In the genomic region with DNA sequence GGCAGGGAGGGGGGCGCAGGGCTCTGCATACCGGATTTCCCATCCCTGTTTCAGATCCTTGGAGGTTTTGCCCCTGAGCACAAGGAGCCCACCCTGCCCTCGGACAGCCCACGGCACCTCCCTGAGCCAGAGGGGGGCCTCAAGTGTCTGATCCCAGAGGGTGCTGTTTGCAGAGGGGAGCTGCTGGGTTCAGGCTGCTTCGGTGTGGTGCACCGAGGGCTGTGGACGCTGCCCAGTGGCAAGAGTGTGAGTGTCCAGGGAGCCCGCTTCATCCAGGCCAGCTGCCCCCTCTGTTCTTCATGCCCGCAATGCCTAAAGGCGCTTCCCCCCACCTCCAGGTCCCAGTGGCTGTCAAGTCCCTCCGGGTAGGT, we compare ENCODE assay signal across 11 cellular contexts. TPM values are rescaled to one million over a fixed set of nuclear protein-coding genes. Genes with fewer than 3 reads are reported as not detected.
DNase-seq lines count a peak whose midpoint lies in the region; ATAC-seq and TF ChIP-seq lines count a peak whose summit lies in the region.
"Had no signal": no experiment of that assay in that cellular context is flagged by ENCODE, and none has a peak within 500 bp of the region (broad histone marks: within the 10 kb centered on the region; RNA-seq: fewer than 3 reads in every experiment).

No MANE protein-coding gene starts in this region.

- DNase-seq in T-helper 1 cell (no peak), MM.1S (no peak), esophagus muscularis mucosa (ENCODE audit: extremely low spot score) (no peak), skeletal muscle cell (ENCODE audit: low read depth) (no peak), osteocyte (ENCODE audit: extremely low spot score, unreplicated experiment) (no peak), DMS53 (lab: John Stamatoyannopoulos, UW) (no peak)
- DNase-seq: brain microvascular endothelial cell had no signal

- H3K4me1 Mint-ChIP-seq in T-helper 1 cell treated with Interleukin-12 subunit alpha and Interleukin-12 subunit beta and Interleukin-4 antibody, amounts not matched to agents 30 μg/mL and 1 μg/mL, for 36 hours (ENCODE audit: low read depth), result peaks cover 7% of the 10 kb centered on the region
- peaks cover 10% of the 10 kb centered on the region for H3K4me1 Mint-ChIP-seq in osteocyte (ENCODE audit: unreplicated experiment)

- peaks cover 4% of the 10 kb centered on the region; the same call in 1 of the 2 replicates for H3K4me1 ChIP-seq in MM.1S (ENCODE audit: low read length)
- peaks cover 18 to 47% (median 40%) of the 10 kb centered on the region in 4 donors for H3K4me1 ChIP-seq in esophagus muscularis mucosa

- peak overlapping the region; percentile 15 for H3K27ac Mint-ChIP-seq in T-helper 1 cell treated with Interleukin-12 subunit alpha and Interleukin-12 subunit beta and Interleukin-4 antibody, amounts not matched to agents 30 μg/mL and 1 μg/mL, for 36 hours
- H3K27ac Mint-ChIP-seq in osteocyte (ENCODE audit: unreplicated experiment), result no peak overlapping the region

- TF ChIP-seq POLR2A in esophagus muscularis mucosa (IDR thresholded peaks at IDR 0.05; ENCODE audit: low read depth), result no peak

- H3K4me3 ChIP-seq in MM.1S (ENCODE audit: low read length) (no peak overlapping the region), esophagus muscularis mucosa (peak overlapping the region; percentile 44 to 59 (median 49)), skeletal muscle cell (ENCODE audit: low read depth, low read length) (peak overlapping the region; percentile 47)

- H3K79me2 ChIP-seq in MM.1S (ENCODE audit: low read length), result no peaks in the 10 kb centered on the region

- TF ChIP-seq EP300 in esophagus muscularis mucosa (IDR thresholded peaks at IDR 0.05), result no peak

- H4K20me1 ChIP-seq in MM.1S (ENCODE audit: insufficient read depth, low read length), result no peaks in the 10 kb centered on the region

- no peaks in the 10 kb centered on the region for H3F3A ChIP-seq in MM.1S (ENCODE audit: insufficient read depth, low read length)

- H3K27me3 Mint-ChIP-seq in T-helper 1 cell treated with Interleukin-12 subunit alpha and Interleukin-12 subunit beta and Interleukin-4 antibody, amounts not matched to agents 30 μg/mL and 1 μg/mL, for 36 hours (ENCODE audit: low read depth), result peaks cover 38% of the 10 kb centered on the region
- H3K27me3 Mint-ChIP-seq in osteocyte (ENCODE audit: unreplicated experiment), result peaks cover 37% of the 10 kb centered on the region

- TF ChIP-seq CTCF in MM.1S (IDR thresholded peaks at IDR 0.05; ENCODE audit: low read length) (no peak), esophagus muscularis mucosa (IDR thresholded peaks at IDR 0.05) (no peak), osteocyte (IDR thresholded peaks at IDR 0.05) (no peak)

- H3K4me2 ChIP-seq in MM.1S (ENCODE audit: low read depth, low read length), result peak overlapping the region; percentile 83; the same call in 1 of the 2 replicates

- ATAC-seq in HG03378 (IDR thresholded peaks at IDR 0.05; ENCODE audit: unreplicated experiment), result no peak

- no CpG with 5 or more reads among the region's 11 CpGs for WGBS in esophagus muscularis mucosa

- H3K9ac ChIP-seq in MM.1S (ENCODE audit: low read length), result no peak overlapping the region

- H3K36me3 ChIP-seq in MM.1S (replicated peaks; ENCODE audit: insufficient read depth, low read length), result no peaks in the 10 kb centered on the region
- peaks cover 0 to 24% (median 15%) of the 10 kb centered on the region in 4 donors for H3K36me3 ChIP-seq in esophagus muscularis mucosa
- H3K36me3 ChIP-seq: brain microvascular endothelial cell had no signal

- H2AFZ ChIP-seq in MM.1S (ENCODE audit: low read length), result peak overlapping the region; percentile 87

- no peaks in the 10 kb centered on the region for H3K9me3 ChIP-seq in MM.1S (replicated peaks; ENCODE audit: insufficient read depth, low read length)
- H3K9me3 ChIP-seq in esophagus muscularis mucosa, result no peaks in the 10 kb centered on the region

- intact Hi-C loops in esophagus muscularis mucosa (cut with DNase I), result no loop called here

- no peaks in the 10 kb centered on the region for H3K9me2 ChIP-seq in MM.1S (replicated peaks; ENCODE audit: insufficient read depth, low read length)

- H3K4me3 Mint-ChIP-seq in T-helper 1 cell treated with Interleukin-12 subunit alpha and Interleukin-12 subunit beta and Interleukin-4 antibody, amounts not matched to agents 30 μg/mL and 1 μg/mL, for 36 hours, result no peak overlapping the region
- H3K4me3 Mint-ChIP-seq in osteocyte (ENCODE audit: unreplicated experiment), result no peak overlapping the region

- H3K36me3 Mint-ChIP-seq in T-helper 1 cell treated with Interleukin-12 subunit alpha and Interleukin-12 subunit beta and Interleukin-4 antibody, amounts not matched to agents 30 μg/mL and 1 μg/mL, for 36 hours (ENCODE audit: low read depth), result peaks cover 2% of the 10 kb centered on the region
- H3K36me3 Mint-ChIP-seq in osteocyte (ENCODE audit: unreplicated experiment), result peaks cover 7% of the 10 kb centered on the region

- H3K9me3 Mint-ChIP-seq in T-helper 1 cell treated with Interleukin-12 subunit alpha and Interleukin-12 subunit beta and Interleukin-4 antibody, amounts not matched to agents 30 μg/mL and 1 μg/mL, for 36 hours, result peaks cover 6% of the 10 kb centered on the region
- H3K9me3 Mint-ChIP-seq in osteocyte (ENCODE audit: unreplicated experiment), result peaks cover 7% of the 10 kb centered on the region

- H3K27me3 ChIP-seq in MM.1S (replicated peaks; ENCODE audit: insufficient read depth, low read length) (peaks cover 46% of the 10 kb centered on the region), esophagus muscularis mucosa (no peaks in the 10 kb centered on the region)

- H3K27ac ChIP-seq in MM.1S (ENCODE audit: low read length) (no peak overlapping the region), esophagus muscularis mucosa (replicated peaks in 1 of 4) (peak overlapping the region in 2 of 4 donors; percentile 59 to 64)
- H3K27ac ChIP-seq: brain microvascular endothelial cell had no signal

RNA-seq across cellular contexts. Expression of gene TNK1, which starts 2.5 kb away (rescaled TPM):
- total RNA-seq in esophagus muscularis mucosa, result 1 to 10 TPM; 2.9 to 7.5 (median 5.6) TPM
- not detected in 2 replicates for total RNA-seq in osteocyte
- total RNA-seq: A172 had no signal

RNA-seq across cellular contexts. Expression of gene PLSCR3, which starts 11.0 kb away (rescaled TPM):
- total RNA-seq in esophagus muscularis mucosa, result 10 to 100 TPM; 17.7 to 39.9 (median 24.3) TPM
- total RNA-seq in osteocyte, result 73.9 and 81.4 TPM in 2 replicates

RNA-seq across cellular contexts. Expression of gene TMEM256, which starts 20.5 kb away (rescaled TPM):
- total RNA-seq in esophagus muscularis mucosa (100 to 1,000 TPM in 1 of 4 donors, 10 to 100 TPM in 3; 59.6 to 121 (median 74.7) TPM), osteocyte (40.7 and 45.9 TPM in 2 replicates)

RNA-seq across cellular contexts. Expression of gene NLGN2, which starts 24.3 kb away (rescaled TPM):
- total RNA-seq in esophagus muscularis mucosa (10 to 100 TPM; 12.0 to 30.2 (median 19.0) TPM), osteocyte (53.8 and 56.8 TPM in 2 replicates)

RNA-seq across cellular contexts. Expression of gene TMEM95, which starts 28.4 kb away (rescaled TPM):
- total RNA-seq in esophagus muscularis mucosa (under 1 TPM in 1 of 4 donors, not detected in 3; 0.42 TPM), osteocyte (not detected in 2 replicates)
- total RNA-seq: A172, SK-MEL-5 had no signal
